10 cellular contexts compared by ENCODE assay signal in the genomic region with DNA sequence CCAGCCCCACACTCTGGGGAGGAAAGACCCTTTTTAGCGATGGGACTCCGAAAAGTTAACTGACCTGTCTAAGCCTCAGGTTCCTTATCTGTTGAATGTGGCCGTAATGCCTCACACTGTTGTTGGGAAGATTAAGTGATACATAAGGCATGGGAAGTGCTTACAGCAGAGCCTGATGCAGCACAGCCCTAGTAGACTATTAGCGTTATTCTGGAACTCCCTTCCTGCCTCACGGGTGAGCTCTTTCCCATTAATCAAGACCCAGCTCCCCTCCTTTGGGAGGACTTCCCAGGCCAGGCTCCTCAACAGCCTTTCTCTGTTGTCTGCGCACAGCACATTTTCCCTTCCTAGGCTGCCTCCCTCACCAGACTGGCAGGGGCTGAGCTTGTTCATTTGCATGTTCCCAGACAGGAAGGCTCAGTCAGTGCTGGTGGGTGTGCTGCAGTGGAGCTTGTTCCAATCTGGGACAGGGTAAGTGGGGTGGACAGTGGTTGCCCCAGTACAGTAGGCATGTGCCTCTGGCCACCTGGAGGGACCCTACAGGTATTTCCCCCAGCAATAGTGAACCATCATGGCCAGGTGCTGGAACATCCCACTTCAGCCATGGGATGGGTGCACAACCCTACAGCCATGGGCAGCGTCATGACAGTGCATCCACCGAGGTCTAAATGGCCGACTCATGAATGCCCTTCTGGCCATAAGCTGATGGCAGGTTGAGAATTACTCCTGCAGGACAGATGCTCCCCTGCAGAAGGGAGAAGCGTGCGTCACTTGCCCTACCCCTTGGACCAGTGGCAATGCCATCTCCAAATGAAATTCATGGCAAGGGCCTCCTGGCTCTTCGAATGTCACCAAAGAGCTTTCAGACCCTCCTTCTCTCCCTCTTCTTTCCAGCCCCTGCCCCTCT. TPM values are rescaled to one million over a fixed set of nuclear protein-coding genes. Genes with fewer than 3 reads are reported as not detected.
DNase-seq lines count a peak whose midpoint lies in the region; ATAC-seq lines count a peak whose summit lies in the region.
"Had no signal": no experiment of that assay in that cellular context is flagged by ENCODE, and none has a peak within 500 bp of the region (broad histone marks: within the 10 kb centered on the region; RNA-seq: fewer than 3 reads in every experiment).

No MANE protein-coding gene starts in this region.

- POLR2A ChIA-PET in T-cell (lab: Charles Lee), result no interaction called here

- CTCF ChIA-PET in T-cell (lab: Charles Lee), result interaction anchor here in 1 of 2 donors (0.6 kb wide), 1 partner anchor 11 kb away, joined by 6 read pairs; no protein-coding TSS in a partner anchor

- intact Hi-C loops in left cardiac atrium (cut with DNase I) (no loop called here), aorta (cut with DNase I) (no loop called here)

- H3K4me1 ChIP-seq in aorta (ENCODE audit: control insufficient read depth in 1 of 2, insufficient read depth in 2 of 2, low read length in 2 of 2), result no peaks in the 10 kb centered on the region

- H3K9me3 ChIP-seq in aorta (ENCODE audit: control insufficient read depth, low read length), result no peaks in the 10 kb centered on the region

- H3K27ac Mint-ChIP-seq in T-cell (peak overlapping the region; percentile 88 to 91), immature natural killer cell (peak overlapping the region in 1 of 6 donors; percentile 74)

- H3K27ac ChIP-seq in aorta (ENCODE audit: low read depth in 1 of 2, low read length in 2 of 2), result no peak overlapping the region

- no peaks in the 10 kb centered on the region for H3K27me3 ChIP-seq in aorta (ENCODE audit: control insufficient read depth in 1 of 2, insufficient read depth in 2 of 2, low read length in 1 of 2)

- DNase-seq in stimulated activated CD4-positive, alpha-beta T cell treated with anti-CD3 and anti-CD28 coated beads, Interleukin-15, amount 100 ng/mL, for 24 hours, result peak; percentile 36
- DNase-seq in stimulated activated CD4-positive, alpha-beta T cell treated with anti-CD3 and anti-CD28 coated beads, Interleukin-4, amount 100 ng/mL, for 1 hour, result no peak
- DNase-seq in T-cell (no peak), left cardiac atrium (no peak), aorta (peak; percentile 40 to 63), NCI-H2227 (lab: John Stamatoyannopoulos, UW; ENCODE audit: unreplicated experiment) (no peak), immature natural killer cell (no peak)
- DNase-seq: NCI-H2171 treated with DMSO at 0.1 percent for 48 hours had no signal

- ATAC-seq in T-cell (replicated peaks in 1 of 4), result no peak
- peak; percentile 41 to 44 for ATAC-seq in left cardiac atrium
- no peak for ATAC-seq in aorta (ENCODE audit: low FRiP score)
- no peak for ATAC-seq in esophagus mucosa

- no peak overlapping the region for H3K4me3 ChIP-seq in aorta (ENCODE audit: low read length in 2 of 2)

- H3K27me3 Mint-ChIP-seq in T-cell (no peaks in the 10 kb centered on the region), immature natural killer cell (ENCODE audit: low read depth in 3 of 3) (peaks cover 0 to 7% (median 2%) of the 10 kb centered on the region in 3 donors)

- no peaks in the 10 kb centered on the region for H3K36me3 ChIP-seq in aorta (ENCODE audit: control insufficient read depth in 1 of 2, insufficient read depth in 2 of 2, low read length in 1 of 2)

- H3K4me1 Mint-ChIP-seq in T-cell, result peaks cover 35 to 53% (median 43%) of the 10 kb centered on the region in 3 donors
- peaks cover 12 to 14% of the 10 kb centered on the region in 2 donors for H3K4me1 Mint-ChIP-seq in immature natural killer cell

- H3K4me3 Mint-ChIP-seq in T-cell (peak overlapping the region in 2 of 3 donors; percentile 26 to 48), immature natural killer cell (peak overlapping the region in 1 of 5 donors; percentile 53)
- H3K4me3 Mint-ChIP-seq: brain had no signal

- H3K36me3 Mint-ChIP-seq in T-cell (no peaks in the 10 kb centered on the region), immature natural killer cell (peaks cover 0 to 5% (median 0%) of the 10 kb centered on the region in 3 donors)
- H3K36me3 Mint-ChIP-seq: brain had no signal

- WGBS in aorta, 2 donors, result 89 to 91% methylated on average over 12 of the region's 12 CpGs

- H3K9me3 Mint-ChIP-seq in T-cell (no peaks in the 10 kb centered on the region), immature natural killer cell (peaks cover 0 to 1% (median 0%) of the 10 kb centered on the region in 6 donors)
- H3K9me3 Mint-ChIP-seq: brain had no signal

RNA-seq across cellular contexts. Expression of a gene that starts 5.8 kb away (rescaled TPM):
- total RNA-seq in T-cell, result 100 to 1,000 TPM; 110 to 231 (median 180) TPM
- total RNA-seq in left cardiac atrium, result 10 to 100 TPM in 1 of 2 donors, 1 to 10 TPM in 1; 6.1 to 14.1 TPM
- total RNA-seq in aorta, result 10 to 100 TPM; 14.1 to 42.9 TPM
- polyA plus RNA-seq in aorta, result 10 to 100 TPM; 16.5 to 30.4 TPM
- 100 to 1,000 TPM in 1 of 3 donors, 10 to 100 TPM in 2; 84.4 to 127 (median 99.3) TPM for polyA plus RNA-seq in immature natural killer cell
- 1.3 TPM for total RNA-seq in esophagus mucosa

RNA-seq across cellular contexts. Expression of a gene that starts 57.6 kb away (rescaled TPM):
- total RNA-seq in T-cell (10 to 100 TPM; 20.5 to 26.7 (median 23.7) TPM), left cardiac atrium (10 to 100 TPM; 20.9 to 26.7 TPM), aorta (10 to 100 TPM; 41.0 to 48.9 TPM), esophagus mucosa (25.0 TPM)
- polyA plus RNA-seq in aorta (10 to 100 TPM; 62.5 to 65.0 TPM), immature natural killer cell (10 to 100 TPM; 54.0 to 68.2 (median 64.1) TPM)

Comparison
In these comparisons a context has a peak if more than half of its experiments do, and no peak if none do; other contexts are left out.
1. DNase-seq: peak in stimulated activated CD4-positive, alpha-beta T cell treated with anti-CD3 and anti-CD28 coated beads, Interleukin-15, amount 100 ng/mL, for 24 hours (single experiment) and aorta (2 of 2); none in stimulated activated CD4-positive, alpha-beta T cell treated with anti-CD3 and anti-CD28 coated beads, Interleukin-4, amount 100 ng/mL, for 1 hour (single experiment), T-cell (0 of 34), left cardiac atrium (single experiment), NCI-H2227 (single experiment) and immature natural killer cell (0 of 3).
2. ATAC-seq: peak in left cardiac atrium (2 of 2); none in T-cell (0 of 4), aorta (single experiment) and esophagus mucosa (single experiment).